In genomic region chr21:31252611-31253010, GRCh38 we compare ENCODE assay signal across 15 cellular contexts.
A peak's percentile ranks its signal among the peaks of the same experiment; 100 is the strongest.
DNase-seq lines count a peak whose midpoint lies in the region; ATAC-seq and TF ChIP-seq lines count a peak whose summit lies in the region.
"Had no signal": no experiment of that assay in that cellular context is flagged by ENCODE, and none has a peak within 500 bp of the region (broad histone marks: within the 10 kb centered on the region; RNA-seq: fewer than 3 reads in every experiment).

No MANE protein-coding gene starts in this region.

- H3K9me3 Mint-ChIP-seq in WTC11: 0 out of 2 replicates have a peak, but pooled peaks cover 3% of the 10 kb centered on the region
- peaks cover 29% of the 10 kb centered on the region; the same call in 1 of the 2 replicates for H3K9me3 Mint-ChIP-seq in HFFc6

- TF ChIP-seq CTCF in WTC11 (IDR thresholded peaks at IDR 0.05): no peak
- TF ChIP-seq CTCF in HFFc6 (IDR thresholded peaks at IDR 0.05): no peak

- H3K27ac Mint-ChIP-seq in WTC11 (peak overlapping the region; percentile 57; the same call in 1 of the 2 replicates), HFFc6 (no peak overlapping the region)
- H3K27ac Mint-ChIP-seq: CD4-positive, CD25-positive, alpha-beta regulatory T cell had no signal

- DNase-seq in H7: peak; percentile 30
- DNase-seq in WTC11 (ENCODE audit: low spot score): no peak
- peak; percentile 7 for DNase-seq in left kidney (ENCODE audit: low read depth, low spot score)
- DNase-seq in retina: peak; percentile 32
- no peak for DNase-seq in HCEC 1CT
- DNase-seq in HFFc6: no peak
- no peak for DNase-seq in SHP77 (lab: John Stamatoyannopoulos, UW)
- DNase-seq: CD4-positive, CD25-positive, alpha-beta regulatory T cell; KBM-7; MM.1S; NCI-H1048; NCI-H1417 treated with DMSO at 0.1 percent for 48 hours; NCI-H187; NCI-H748 treated with DMSO at 0.1 percent for 48 hours had no signal

- H3K4me1 Mint-ChIP-seq in WTC11: peaks cover 52% of the 10 kb centered on the region
- H3K4me1 Mint-ChIP-seq in HFFc6 (ENCODE audit: low read depth): no peaks in the 10 kb centered on the region

- no peaks in the 10 kb centered on the region for H3K27me3 ChIP-seq in H7 (ENCODE audit: control insufficient read depth, insufficient read depth, low read length)

- no peak overlapping the region for H3K4me3 Mint-ChIP-seq in WTC11
- H3K4me3 Mint-ChIP-seq in HFFc6: no peak overlapping the region
- H3K4me3 Mint-ChIP-seq: CD4-positive, CD25-positive, alpha-beta regulatory T cell had no signal

- H3K27me3 Mint-ChIP-seq in WTC11 (ENCODE audit: low read depth): no peaks in the 10 kb centered on the region
- peaks cover 3% of the 10 kb centered on the region; the same call in 1 of the 2 replicates for H3K27me3 Mint-ChIP-seq in HFFc6 (ENCODE audit: insufficient read depth)
- H3K27me3 Mint-ChIP-seq: CD4-positive, CD25-positive, alpha-beta regulatory T cell had no signal

- ATAC-seq in WTC11: peak; percentile 58
- ATAC-seq: GM12878 had no signal

- peaks cover 2% of the 10 kb centered on the region for H3K36me3 ChIP-seq in H7 (replicated peaks; ENCODE audit: control insufficient read depth, insufficient read depth, low read length)

- CTCF ChIA-PET in WTC11 (lab: Charles Lee): interaction anchor here (0.5 to 1.1 kb wide), 2 partner anchors 12 to 166 kb away, joined by 3 to 6 read pairs; no protein-coding TSS in a partner anchor

- H3K36me3 Mint-ChIP-seq in WTC11 (no peaks in the 10 kb centered on the region), HFFc6 (ENCODE audit: low read depth) (no peaks in the 10 kb centered on the region)
- H3K36me3 Mint-ChIP-seq: CD4-positive, CD25-positive, alpha-beta regulatory T cell had no signal

- no peak overlapping the region for H3K4me3 ChIP-seq in H7 (ENCODE audit: insufficient read depth, low read depth, low read length)
- H3K4me3 ChIP-seq: GM12878 had no signal

- POLR2A ChIA-PET in WTC11 (lab: Charles Lee): no interaction called here

TF ChIP-seq in WTC11, 78 proteins besides CTCF, POLR2A, EP300 and RAD21:
- no peak for TF ChIP-seq GRHL2 (CRISPR knock-in tag; IDR thresholded peaks at IDR 0.05; ENCODE audit: insufficient replicate concordance, severe bottlenecking)
- TF ChIP-seq NR1H2 (CRISPR knock-in tag; IDR thresholded peaks at IDR 0.05): no peak
- TF ChIP-seq NFE2L1 (CRISPR knock-in tag; IDR thresholded peaks at IDR 0.05): no peak
- TF ChIP-seq ZNF281 (CRISPR knock-in tag; IDR thresholded peaks at IDR 0.05): no peak
- no peak for TF ChIP-seq E2F4 (CRISPR knock-in tag; IDR thresholded peaks at IDR 0.05; ENCODE audit: borderline replicate concordance, low read depth)
- no peak for TF ChIP-seq MAX (CRISPR knock-in tag; IDR thresholded peaks at IDR 0.05)

Comparison
In these comparisons a context has a peak if more than half of its experiments do, and no peak if none do; other contexts are left out.
1. DNase-seq: peak in H7 (single experiment), left kidney (single experiment) and retina (single experiment); none in WTC11 (single experiment), HCEC 1CT (single experiment), HFFc6 (single experiment) and SHP77 (0 of 2).